ENCODE assay signal across 28 cellular contexts in the genomic region with DNA sequence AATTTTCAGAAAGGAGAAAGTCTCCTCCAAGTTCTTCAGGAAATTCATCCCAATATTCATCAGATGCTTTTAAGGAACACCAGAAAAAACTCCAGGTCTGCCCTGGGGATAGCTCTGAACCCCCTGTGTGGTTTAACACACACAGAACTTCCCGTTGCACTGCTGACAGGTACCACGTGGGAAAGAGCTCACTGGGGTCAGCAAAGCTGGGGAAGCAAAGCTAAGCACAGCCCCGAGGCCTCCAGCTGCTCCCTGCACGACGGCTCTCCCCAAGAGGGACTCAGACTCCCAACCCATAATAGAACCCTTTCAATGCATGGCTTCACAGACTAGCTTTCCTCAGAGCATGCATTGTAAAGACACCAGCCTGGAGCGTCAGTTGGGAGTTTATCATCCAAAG.
DNase-seq lines count a peak whose midpoint lies in the region; ATAC-seq and TF ChIP-seq lines count a peak whose summit lies in the region.
"Had no signal": no experiment of that assay in that cellular context is flagged by ENCODE, and none has a peak within 500 bp of the region (broad histone marks: within the 10 kb centered on the region; RNA-seq: fewer than 3 reads in every experiment).

No MANE protein-coding gene starts in this region.

- H3K9me3 ChIP-seq in BLaER1 treated with 17β-estradiol and CSF1 and Interleukin-3, amounts not matched to agents 10 nM and 100 nM (replicated peaks in 1 of 11): peaks cover 0 to 10% (median 0%) of the 10 kb centered on the region in 11 experiments; a peak in 6 of 22 replicates
- H3K9me3 ChIP-seq: HAP-1, pancreas, right atrium auricular region had no signal

- peak overlapping the region; percentile 55 to 87 (median 76) for H3K4me2 ChIP-seq in BLaER1 treated with 17β-estradiol and CSF1 and Interleukin-3, amounts not matched to agents 10 nM and 100 nM

- no peak for TF ChIP-seq CTCF in nephron (IDR thresholded peaks at IDR 0.05; ENCODE audit: unreplicated experiment in 3 of 3)

- ATAC-seq in GM21447 (IDR thresholded peaks at IDR 0.05; ENCODE audit: unreplicated experiment): no peak
- ATAC-seq: naive thymus-derived CD8-positive, alpha-beta T cell; pancreas had no signal

- peaks cover 16% of the 10 kb centered on the region for H3K36me3 Mint-ChIP-seq in nephron (ENCODE audit: low read depth)

- H3K9ac ChIP-seq in BLaER1 treated with 17β-estradiol and CSF1 and Interleukin-3, amounts not matched to agents 10 nM and 100 nM: no peak overlapping the region

- H3K27me3 Mint-ChIP-seq in nephron (ENCODE audit: low read depth): peaks cover 6% of the 10 kb centered on the region
- H3K27me3 Mint-ChIP-seq: dendritic cell treated with granulocyte-macrophage colony-stimulating factor and Interleukin-4, amounts not matched to agents 40 ng/mL and 50 ng/mL, for 4 days; naive thymus-derived CD8-positive, alpha-beta T cell had no signal

- no peak overlapping the region for H3K27ac ChIP-seq in BLaER1 treated with 17β-estradiol and CSF1 and Interleukin-3, amounts not matched to agents 10 nM and 100 nM
- H3K27ac ChIP-seq: left ventricle myocardium inferior, pancreas, right atrium auricular region, spleen had no signal

- peaks cover 4 to 17% (median 12%) of the 10 kb centered on the region in 11 experiments; a peak in 17 of 22 replicates for H3K36me3 ChIP-seq in BLaER1 treated with 17β-estradiol and CSF1 and Interleukin-3, amounts not matched to agents 10 nM and 100 nM
- H3K36me3 ChIP-seq: HAP-1 had no signal

- DNase-seq in Kasumi-1 (lab: John Stamatoyannopoulos, UW): peak; percentile 8 to 13
- DNase-seq in ecto neural progenitor cell (ENCODE audit: low spot score): peak; percentile 41
- no peak for DNase-seq in RKO (ENCODE audit: low spot score)
- DNase-seq in NCI-H1417 (lab: John Stamatoyannopoulos, UW): no peak
- no peak for DNase-seq in activated CD4-positive, CD25-positive, alpha-beta regulatory T cell treated with anti-CD3 and anti-CD28 coated beads, Interleukin-2, amount 50 U/mL, for 72 hours
- DNase-seq: activated CD4-positive, alpha-beta T cell treated with anti-CD3 and anti-CD28 coated beads, Interleukin-2, amount 50 U/mL, for 1 hour; activated naive CD4-positive, alpha-beta T cell treated with anti-CD3 and anti-CD28 coated beads, Interleukin-2, amount 50 U/mL, for 16 hours; amniotic stem cell; KBM-7; left ventricle myocardium inferior; midbrain; MM.1S; naive thymus-derived CD8-positive, alpha-beta T cell; NCI-H1694 treated with DMSO at 0.1 percent for 48 hours; NCI-H2171 treated with DMSO at 0.1 percent for 48 hours; NCI-H510A treated with DMSO at 0.1 percent for 48 hours; NK-92 treated with Interleukin-12 subunit alpha and Interleukin-12 subunit beta, amount 100 ng/mL, for 24 hours; pancreas; SHP77 treated with DMSO at 0.1 percent for 48 hours; spleen; T1000; trophoblast cell had no signal

- no peaks in the 10 kb centered on the region for H3K9me3 Mint-ChIP-seq in nephron
- H3K9me3 Mint-ChIP-seq: naive thymus-derived CD8-positive, alpha-beta T cell had no signal

- H3K4me3 Mint-ChIP-seq in nephron: no peak overlapping the region
- H3K4me3 Mint-ChIP-seq: dendritic cell treated with granulocyte-macrophage colony-stimulating factor and Interleukin-4, amounts not matched to agents 40 ng/mL and 50 ng/mL, for 4 days; naive thymus-derived CD8-positive, alpha-beta T cell had no signal

- peaks cover 0 to 43% (median 0%) of the 10 kb centered on the region in 11 experiments; a peak in 6 of 22 replicates for H4K20me1 ChIP-seq in BLaER1 treated with 17β-estradiol and CSF1 and Interleukin-3, amounts not matched to agents 10 nM and 100 nM

- H3K4me1 Mint-ChIP-seq in nephron: peaks cover 56% of the 10 kb centered on the region

- H3K27ac Mint-ChIP-seq in nephron: peak overlapping the region in 2 of 3 experiments; percentile 26 to 55
- H3K27ac Mint-ChIP-seq: dendritic cell treated with granulocyte-macrophage colony-stimulating factor and Interleukin-4, amounts not matched to agents 40 ng/mL and 50 ng/mL, for 4 days had no signal

- H3K4me3 ChIP-seq in BLaER1 treated with 17β-estradiol and CSF1 and Interleukin-3, amounts not matched to agents 10 nM and 100 nM: no peak overlapping the region
- H3K4me3 ChIP-seq: HAP-1, left ventricle myocardium inferior, pancreas, right atrium auricular region, spleen had no signal

- no peaks in the 10 kb centered on the region for H3K27me3 ChIP-seq in BLaER1 treated with 17β-estradiol and CSF1 and Interleukin-3, amounts not matched to agents 10 nM and 100 nM
- H3K27me3 ChIP-seq: pancreas, right atrium auricular region, spleen had no signal

- H3K4me1 ChIP-seq in BLaER1 treated with 17β-estradiol and CSF1 and Interleukin-3, amounts not matched to agents 10 nM and 100 nM: peaks cover 18 to 57% (median 52%) of the 10 kb centered on the region in 10 experiments
- H3K4me1 ChIP-seq: HAP-1, spleen had no signal

Comparison
In these comparisons a context has a peak if more than half of its experiments do, and no peak if none do; other contexts are left out.
1. DNase-seq: peak in Kasumi-1 (2 of 2) and ecto neural progenitor cell (single experiment); none in RKO (single experiment), NCI-H1417 (0 of 3) and activated CD4-positive, CD25-positive, alpha-beta regulatory T cell treated with anti-CD3 and anti-CD28 coated beads, Interleukin-2, amount 50 U/mL, for 72 hours (single experiment).